In the genomic region with DNA sequence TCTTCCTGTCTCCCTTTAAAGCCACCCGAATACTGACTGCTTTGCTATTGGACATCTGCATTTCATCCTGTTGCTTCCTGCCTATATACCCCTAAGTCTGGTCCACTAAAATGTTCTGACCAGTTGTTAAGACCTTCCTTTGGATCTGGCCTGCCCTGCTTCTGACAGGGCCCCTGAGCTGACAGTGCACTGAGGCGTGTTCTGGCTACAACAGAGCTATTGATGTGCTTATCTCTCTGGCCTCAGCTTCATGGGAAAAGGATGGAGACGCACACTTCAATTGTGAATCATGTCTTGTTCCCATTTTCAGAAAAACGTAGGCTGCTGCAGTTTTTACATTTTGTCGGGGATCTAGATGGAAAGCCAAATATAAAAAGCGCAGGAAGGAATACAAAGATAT, we compare ENCODE assay signal across 22 cellular contexts. TPM values are rescaled to one million over a fixed set of nuclear protein-coding genes. Genes with fewer than 3 reads are reported as not detected.
"Had no signal": no experiment of that assay in that cellular context is flagged by ENCODE, and none has a peak within 500 bp of the region (broad histone marks: within the 10 kb centered on the region; RNA-seq: fewer than 3 reads in every experiment).

No MANE protein-coding gene starts in this region.

- H3K4me1 ChIP-seq: gastroesophageal sphincter, parathyroid adenoma, sigmoid colon, testis had no signal

- FAIRE-seq: urothelium cell line had no signal

- H3K9me3 Mint-ChIP-seq: memory B cell; naive thymus-derived CD8-positive, alpha-beta T cell; stimulated activated effector memory CD8-positive, alpha-beta T cell treated with anti-CD3 and anti-CD28 coated beads, Interleukin-12 subunit alpha, Interleukin-12 subunit beta, amount 100 ng/mL, for 72 hours had no signal

- DNase-seq: caudate nucleus; cerebellar nuclear complex; cortex of kidney; foreskin fibroblast; heart left ventricle; naive thymus-derived CD8-positive, alpha-beta T cell; sigmoid colon; stimulated activated CD4-positive, alpha-beta T cell treated with anti-CD3 and anti-CD28 coated beads, Interleukin-2, amount 100 ng/mL, for 24 hours; stimulated activated CD4-positive, alpha-beta T cell treated with anti-CD3 and anti-CD28 coated beads, Interleukin-4, amount 100 ng/mL, for 24 hours; stimulated activated naive CD4-positive, alpha-beta T cell treated with Interleukin-2 at 50 U/mL for 16 hours; substantia nigra; testis; tibial artery; upper lobe of left lung had no signal

- H3K4me3 Mint-ChIP-seq: memory B cell; naive thymus-derived CD8-positive, alpha-beta T cell; stimulated activated effector memory CD8-positive, alpha-beta T cell treated with anti-CD3 and anti-CD28 coated beads, Interleukin-12 subunit alpha, Interleukin-12 subunit beta, amount 100 ng/mL, for 72 hours had no signal

- H3K27me3 ChIP-seq: gastroesophageal sphincter, hepatocyte, sigmoid colon, testis, tibial artery, upper lobe of left lung had no signal

- H3K36me3 ChIP-seq: gastroesophageal sphincter, heart left ventricle, sigmoid colon, tibial artery, upper lobe of left lung had no signal

- H3K9me3 ChIP-seq: gastroesophageal sphincter, heart left ventricle, sigmoid colon, testis, tibial artery, upper lobe of left lung had no signal

- H3K27ac Mint-ChIP-seq: memory B cell; naive thymus-derived CD8-positive, alpha-beta T cell; progenitor cell of endocrine pancreas; stimulated activated effector memory CD8-positive, alpha-beta T cell treated with anti-CD3 and anti-CD28 coated beads, Interleukin-12 subunit alpha, Interleukin-12 subunit beta, amount 100 ng/mL, for 72 hours had no signal

- H3K4me3 ChIP-seq: gastroesophageal sphincter, heart left ventricle, hepatocyte, lung, sigmoid colon, testis, tibial artery, upper lobe of left lung had no signal

- H3K27ac ChIP-seq: gastroesophageal sphincter, heart left ventricle, hepatocyte, parathyroid adenoma, sigmoid colon, testis, tibial artery, upper lobe of left lung had no signal

- H3K36me3 Mint-ChIP-seq: memory B cell; naive thymus-derived CD8-positive, alpha-beta T cell; stimulated activated effector memory CD8-positive, alpha-beta T cell treated with anti-CD3 and anti-CD28 coated beads, Interleukin-12 subunit alpha, Interleukin-12 subunit beta, amount 100 ng/mL, for 72 hours had no signal

- H3K4me1 Mint-ChIP-seq: memory B cell; naive thymus-derived CD8-positive, alpha-beta T cell; stimulated activated effector memory CD8-positive, alpha-beta T cell treated with anti-CD3 and anti-CD28 coated beads, Interleukin-12 subunit alpha, Interleukin-12 subunit beta, amount 100 ng/mL, for 72 hours had no signal

- H3K9ac ChIP-seq: parathyroid adenoma had no signal

RNA-seq across cellular contexts. Expression of a gene that starts 7.1 kb away (rescaled TPM):
- total RNA-seq: naive thymus-derived CD8-positive, alpha-beta T cell had no signal
- polyA plus RNA-seq: naive thymus-derived CD8-positive, alpha-beta T cell had no signal
